15 cellular contexts compared by ENCODE assay signal in the genomic region with DNA sequence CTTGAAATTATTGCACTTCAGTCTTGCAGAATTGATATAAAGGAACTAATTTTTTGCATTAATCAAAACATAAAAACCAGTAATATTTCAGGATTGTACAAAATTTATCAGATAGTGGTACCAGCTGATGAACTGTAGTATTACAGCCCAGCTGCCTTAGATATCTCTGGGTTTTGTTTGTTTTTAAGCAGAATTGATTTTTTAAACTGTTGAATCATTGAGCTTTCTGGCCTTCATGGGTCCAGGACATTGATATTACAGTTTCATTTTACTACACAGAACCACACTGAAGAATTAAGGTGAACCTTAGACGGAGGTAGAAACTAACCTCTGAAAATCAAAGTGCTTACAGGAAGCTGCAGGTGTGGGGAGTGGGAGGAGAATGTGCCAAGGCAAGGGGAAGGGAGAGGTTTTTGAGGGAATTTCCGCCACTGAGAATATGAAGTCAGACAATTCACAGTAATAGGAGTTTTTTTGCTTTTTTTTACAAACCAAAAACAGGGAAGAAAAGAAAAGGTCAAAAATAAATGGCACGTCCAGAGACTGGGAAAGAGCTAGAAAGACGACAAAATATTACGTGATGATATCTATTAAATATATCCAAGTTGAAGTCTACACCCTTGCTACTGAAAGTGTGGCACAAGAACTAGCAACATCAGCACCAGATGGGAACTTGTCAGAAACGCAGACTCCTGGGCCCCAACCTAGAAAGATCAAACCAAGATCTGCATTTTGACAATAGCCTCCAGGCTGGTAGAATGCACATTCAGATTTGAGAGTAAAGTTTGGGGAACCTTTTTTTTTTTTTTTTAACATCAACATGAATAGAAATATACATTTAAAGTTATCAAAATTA. TPM values are rescaled to one million over a fixed set of nuclear protein-coding genes. Genes with fewer than 3 reads are reported as not detected.
DNase-seq lines count a peak whose midpoint lies in the region; ATAC-seq and TF ChIP-seq lines count a peak whose summit lies in the region.
"Had no signal": no experiment of that assay in that cellular context is flagged by ENCODE, and none has a peak within 500 bp of the region (broad histone marks: within the 10 kb centered on the region; RNA-seq: fewer than 3 reads in every experiment).

No MANE protein-coding gene starts in this region.

- CTCF ChIA-PET in Calu3 (lab: Charles Lee), result no interaction called here
- CTCF ChIA-PET in WTC11 (lab: Charles Lee), result no interaction called here

- ATAC-seq in GM19023 (IDR thresholded peaks at IDR 0.05; ENCODE audit: unreplicated experiment) (peak; percentile 39), HG02870 (IDR thresholded peaks at IDR 0.05; ENCODE audit: unreplicated experiment) (peak; percentile 53), WTC11 (peak; percentile 44; the same call in 1 of the 2 replicates), GM18873 (IDR thresholded peaks at IDR 0.05; ENCODE audit: low FRiP score, unreplicated experiment) (no peak)

- H3K27ac ChIP-seq in endodermal cell (ENCODE audit: low read depth, low read length), result no peak overlapping the region
- H3K27ac ChIP-seq: cardiac muscle cell had no signal

- WGBS in endodermal cell (ENCODE audit: insufficient coverage in 1 of 2, insufficient read length in 1 of 2), 2 experiments, result 67 to 83% methylated on average over 1 to 6 of the region's 6 CpGs

- BruUV-seq in Calu3 (replicated peaks; lab: Mats Ljungman, UMichigan), result no TSS peak

- DNase-seq in Calu3 (no peak), WTC11 (ENCODE audit: low spot score) (no peak), putamen (ENCODE audit: low spot score) (no peak), superior temporal gyrus (ENCODE audit: extremely low spot score) (no peak), endodermal cell (no peak)
- DNase-seq: activated CD8-positive, alpha-beta memory T cell treated with anti-CD3 and anti-CD28 coated beads, Interleukin-2, amount 50 U/mL, for 48 hours; COR-L47; H7; NCI-H1105 had no signal

- peaks cover 33% of the 10 kb centered on the region for H3K4me1 Mint-ChIP-seq in Calu3 (ENCODE audit: low read depth, unreplicated experiment)
- H3K4me1 Mint-ChIP-seq in WTC11, result peaks cover 17% of the 10 kb centered on the region
- H3K4me1 Mint-ChIP-seq in endodermal cell, result peaks cover 6% of the 10 kb centered on the region

- H3K27me3 Mint-ChIP-seq in Calu3 (ENCODE audit: unreplicated experiment), result no peaks in the 10 kb centered on the region
- H3K27me3 Mint-ChIP-seq in WTC11 (ENCODE audit: low read depth), result no peaks in the 10 kb centered on the region
- H3K27me3 Mint-ChIP-seq in endodermal cell (ENCODE audit: insufficient read depth), result no peaks in the 10 kb centered on the region

- no peaks in the 10 kb centered on the region for H3K9me3 Mint-ChIP-seq in Calu3 (ENCODE audit: low read depth, unreplicated experiment)
- H3K9me3 Mint-ChIP-seq in WTC11, result no peaks in the 10 kb centered on the region
- no peaks in the 10 kb centered on the region for H3K9me3 Mint-ChIP-seq in endodermal cell
- H3K9me3 Mint-ChIP-seq: T-helper 1 cell treated with Interleukin-12 subunit alpha and Interleukin-12 subunit beta and Interleukin-4 antibody, amounts not matched to agents 30 μg/mL and 1 μg/mL, for 36 hours had no signal

- H3K36me3 ChIP-seq in endodermal cell (ENCODE audit: control insufficient read depth, insufficient read depth, low read length), result no peaks in the 10 kb centered on the region
- H3K36me3 ChIP-seq: cardiac muscle cell had no signal

- no peak overlapping the region for H3K4me3 ChIP-seq in endodermal cell (ENCODE audit: low read length)
- H3K4me3 ChIP-seq: cardiac muscle cell, smooth muscle cell had no signal

- H3K9me3 ChIP-seq in endodermal cell (ENCODE audit: control insufficient read depth, low read length), result no peaks in the 10 kb centered on the region

- TF ChIP-seq CTCF in Calu3 (IDR thresholded peaks at IDR 0.05; ENCODE audit: unreplicated experiment) (no peak), WTC11 (IDR thresholded peaks at IDR 0.05) (no peak), endodermal cell (conservative IDR thresholded peaks at IDR 0.05) (no peak)

- POLR2A ChIA-PET in WTC11 (lab: Charles Lee), result no interaction called here

- peaks cover 9% of the 10 kb centered on the region for H3K36me3 Mint-ChIP-seq in Calu3 (ENCODE audit: insufficient read depth, unreplicated experiment)
- H3K36me3 Mint-ChIP-seq in WTC11, result no peaks in the 10 kb centered on the region
- H3K36me3 Mint-ChIP-seq in endodermal cell (ENCODE audit: low read depth), result no peaks in the 10 kb centered on the region

- intact Hi-C loops in Calu3 (cut with micrococcal nuclease; ENCODE audit: unreplicated experiment), result loop anchor here (10.0 kb wide), 3 partner anchors 381 to 1561 kb away; partner anchors contain the start of gene BARD1

- no peaks in the 10 kb centered on the region for H3K4me1 ChIP-seq in endodermal cell (ENCODE audit: control insufficient read depth, insufficient read depth, low read length)

- H3K27ac Mint-ChIP-seq in Calu3 (ENCODE audit: unreplicated experiment), result peak overlapping the region; percentile 38
- H3K27ac Mint-ChIP-seq in WTC11, result peak overlapping the region; percentile 4; the same call in 1 of the 2 replicates
- no peak overlapping the region for H3K27ac Mint-ChIP-seq in endodermal cell
- H3K27ac Mint-ChIP-seq: T-helper 1 cell treated with Interleukin-12 subunit alpha and Interleukin-12 subunit beta and Interleukin-4 antibody, amounts not matched to agents 30 μg/mL and 1 μg/mL, for 36 hours had no signal

- H3K27me3 ChIP-seq in endodermal cell (ENCODE audit: control insufficient read depth, insufficient read depth, low read length, poor library complexity, severe bottlenecking), result no peaks in the 10 kb centered on the region
- H3K27me3 ChIP-seq: cardiac muscle cell had no signal

- no peak overlapping the region for H3K4me3 Mint-ChIP-seq in Calu3 (ENCODE audit: low read depth, unreplicated experiment)
- no peak overlapping the region for H3K4me3 Mint-ChIP-seq in WTC11
- H3K4me3 Mint-ChIP-seq in endodermal cell, result no peak overlapping the region
- H3K4me3 Mint-ChIP-seq: T-helper 1 cell treated with Interleukin-12 subunit alpha and Interleukin-12 subunit beta and Interleukin-4 antibody, amounts not matched to agents 30 μg/mL and 1 μg/mL, for 36 hours had no signal

- H3K9ac ChIP-seq in endodermal cell (ENCODE audit: extremely low read depth, low read length, poor library complexity, severe bottlenecking), result no peak overlapping the region

TF ChIP-seq in WTC11, 78 proteins besides CTCF, POLR2A, EP300 and RAD21 (continues in another document):
- TF ChIP-seq, protein P1, sequence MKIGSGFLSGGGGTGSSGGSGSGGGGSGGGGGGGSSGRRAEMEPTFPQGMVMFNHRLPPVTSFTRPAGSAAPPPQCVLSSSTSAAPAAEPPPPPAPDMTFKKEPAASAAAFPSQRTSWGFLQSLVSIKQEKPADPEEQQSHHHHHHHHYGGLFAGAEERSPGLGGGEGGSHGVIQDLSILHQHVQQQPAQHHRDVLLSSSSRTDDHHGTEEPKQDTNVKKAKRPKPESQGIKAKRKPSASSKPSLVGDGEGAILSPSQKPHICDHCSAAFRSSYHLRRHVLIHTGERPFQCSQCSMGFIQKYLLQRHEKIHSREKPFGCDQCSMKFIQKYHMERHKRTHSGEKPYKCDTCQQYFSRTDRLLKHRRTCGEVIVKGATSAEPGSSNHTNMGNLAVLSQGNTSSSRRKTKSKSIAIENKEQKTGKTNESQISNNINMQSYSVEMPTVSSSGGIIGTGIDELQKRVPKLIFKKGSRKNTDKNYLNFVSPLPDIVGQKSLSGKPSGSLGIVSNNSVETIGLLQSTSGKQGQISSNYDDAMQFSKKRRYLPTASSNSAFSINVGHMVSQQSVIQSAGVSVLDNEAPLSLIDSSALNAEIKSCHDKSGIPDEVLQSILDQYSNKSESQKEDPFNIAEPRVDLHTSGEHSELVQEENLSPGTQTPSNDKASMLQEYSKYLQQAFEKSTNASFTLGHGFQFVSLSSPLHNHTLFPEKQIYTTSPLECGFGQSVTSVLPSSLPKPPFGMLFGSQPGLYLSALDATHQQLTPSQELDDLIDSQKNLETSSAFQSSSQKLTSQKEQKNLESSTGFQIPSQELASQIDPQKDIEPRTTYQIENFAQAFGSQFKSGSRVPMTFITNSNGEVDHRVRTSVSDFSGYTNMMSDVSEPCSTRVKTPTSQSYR (CRISPR knock-in tag; IDR thresholded peaks at IDR 0.05), result no peak
- TF ChIP-seq FOXJ3 (CRISPR knock-in tag; IDR thresholded peaks at IDR 0.05; ENCODE audit: borderline replicate concordance) (no peak), ATF1 (CRISPR knock-in tag; IDR thresholded peaks at IDR 0.05) (no peak), KAT7 (CRISPR knock-in tag; IDR thresholded peaks at IDR 0.05; ENCODE audit: borderline replicate concordance) (no peak), NR3C1 (CRISPR knock-in tag; conservative IDR thresholded peaks at IDR 0.05; ENCODE audit: low read depth) (no peak), TEAD1 (CRISPR knock-in tag; IDR thresholded peaks at IDR 0.05) (no peak), ZNF219 (CRISPR knock-in tag; IDR thresholded peaks at IDR 0.05; ENCODE audit: borderline replicate concordance) (no peak)
- TF ChIP-seq, protein P2, sequence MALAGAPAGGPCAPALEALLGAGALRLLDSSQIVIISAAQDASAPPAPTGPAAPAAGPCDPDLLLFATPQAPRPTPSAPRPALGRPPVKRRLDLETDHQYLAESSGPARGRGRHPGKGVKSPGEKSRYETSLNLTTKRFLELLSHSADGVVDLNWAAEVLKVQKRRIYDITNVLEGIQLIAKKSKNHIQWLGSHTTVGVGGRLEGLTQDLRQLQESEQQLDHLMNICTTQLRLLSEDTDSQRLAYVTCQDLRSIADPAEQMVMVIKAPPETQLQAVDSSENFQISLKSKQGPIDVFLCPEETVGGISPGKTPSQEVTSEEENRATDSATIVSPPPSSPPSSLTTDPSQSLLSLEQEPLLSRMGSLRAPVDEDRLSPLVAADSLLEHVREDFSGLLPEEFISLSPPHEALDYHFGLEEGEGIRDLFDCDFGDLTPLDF (CRISPR knock-in tag; IDR thresholded peaks at IDR 0.05), result no peak

RNA-seq across cellular contexts. Expression of gene SPAG16, which starts 40.8 kb away (rescaled TPM):
- 29.2 and 30.2 TPM in 2 replicates for total RNA-seq in Calu3 (2022)
- 16.0 to 19.9 TPM (median 19.3 TPM) in 3 replicates for total RNA-seq in WTC11 (2021)
- total RNA-seq in endodermal cell, result 10 to 100 TPM; 27.8 to 38.2 TPM
- polyA plus RNA-seq in endodermal cell (2013, experiment 1 of 2), result 38.1 TPM
- 33.2 TPM for polyA plus RNA-seq in endodermal cell (2013, experiment 2 of 2)
